Comparison of ENCODE assay signal across 22 cellular contexts in genomic region chr1:115796897-115797296, GRCh38.
"Had no signal": no experiment of that assay in that cellular context is flagged by ENCODE, and none has a peak within 500 bp of the region (broad histone marks: within the 10 kb centered on the region; RNA-seq: fewer than 3 reads in every experiment).

No MANE protein-coding gene starts in this region.

- H3K27me3 ChIP-seq: foreskin keratinocyte, uterus had no signal

- H3K4me1 ChIP-seq: lower lobe of right lung, suprapubic skin, transverse colon, uterus had no signal

- H3K4me3 ChIP-seq: dorsolateral prefrontal cortex, lower lobe of right lung, skin epidermis, suprapubic skin, transverse colon, uterus had no signal

- H3K36me3 ChIP-seq: brain microvascular endothelial cell, lower lobe of right lung, suprapubic skin, transverse colon, uterus had no signal

- ATAC-seq: activated CD4-positive, CD25-positive, alpha-beta regulatory T cell treated with anti-CD3 and anti-CD28 coated beads, Interleukin-2, amount 50 U/mL, for 24 hours; activated T-cell treated with anti-CD3 and anti-CD28 coated beads, Interleukin-2, amount 50 U/mL, for 4 hours; foreskin keratinocyte; lower lobe of right lung; natural killer cell treated with Interleukin-12 subunit alpha and Interleukin-12 subunit beta and Interleukin-15 and Interleukin-18, amount 100 ng/mL, for 72 hours; right cardiac atrium had no signal

- DNase-seq: activated CD4-positive, alpha-beta T cell treated with anti-CD3 and anti-CD28 coated beads, Interleukin-2, amount 10 ng/mL, durations not matched to agents 7 days and 5 days; activated CD8-positive, alpha-beta memory T cell treated with anti-CD3 and anti-CD28 coated beads, Interleukin-2, amount 50 U/mL, for 4 hours; activated effector memory CD4-positive, alpha-beta T cell treated with Interleukin-2 at 50 U/mL for 16 hours; activated naive CD4-positive, alpha-beta T cell treated with anti-CD3 and anti-CD28 coated beads, Interleukin-2, amount 50 U/mL, for 16 hours; activated T-cell treated with anti-CD3 and anti-CD28 coated beads, Interleukin-2, amount 50 U/mL, for 4 hours; aorta; brain microvascular endothelial cell; central memory CD4-positive, alpha-beta T cell; dorsolateral prefrontal cortex; foreskin keratinocyte; hippocampal formation; lower lobe of right lung; right cardiac atrium; stimulated activated CD4-positive, alpha-beta T cell treated with anti-CD3 and anti-CD28 coated beads, Interleukin-15, amount 100 ng/mL, for 24 hours; stimulated activated CD4-positive, alpha-beta T cell treated with anti-CD3 and anti-CD28 coated beads, Interleukin-2, amount 100 ng/mL, for 48 hours; T1000; transverse colon; uterus had no signal

- H3K9me3 ChIP-seq: lower lobe of right lung, suprapubic skin, transverse colon, uterus had no signal
